ENCODE assay signal across 8 cellular contexts in genomic region chr2:98731709-98732349, GRCh38. TPM values are rescaled to one million over a fixed set of nuclear protein-coding genes. Genes with fewer than 3 reads are reported as not detected.
DNase-seq lines count a peak whose midpoint lies in the region; ATAC-seq and TF ChIP-seq lines count a peak whose summit lies in the region.

No MANE protein-coding gene starts in this region.

- no peaks in the 10 kb centered on the region for H3K27me3 ChIP-seq in Caco-2 (replicated peaks; ENCODE audit: control insufficient read depth, insufficient read depth, low read length)
- H3K27me3 ChIP-seq in duodenal mucosa (ENCODE audit: control insufficient read depth in 1 of 2, insufficient read depth in 2 of 2, low read length in 2 of 2) = no peaks in the 10 kb centered on the region
- H3K27me3 ChIP-seq in neural progenitor cell = peaks cover 73% of the 10 kb centered on the region

- BruUV-seq in Caco-2 (replicated peaks; lab: Mats Ljungman, UMichigan) = TSS peak; percentile 77

- H3K4me2 ChIP-seq in neural progenitor cell = peak overlapping the region; percentile 95

- H3K4me3 Mint-ChIP-seq in Caco-2 (ENCODE audit: unreplicated experiment) = peak overlapping the region; percentile 85
- H3K4me3 Mint-ChIP-seq in neural progenitor cell = peak overlapping the region; percentile 88

- intact Hi-C loops in Caco-2 (cut with micrococcal nuclease; ENCODE audit: unreplicated experiment) = loop anchor here (1.0 to 5.0 kb wide), 3 partner anchors 35 to 105 kb away; no protein-coding TSS in a partner anchor

- DNase-seq in Caco-2 (peak in 1 of 2 experiments; percentile 24), NB4 (ENCODE audit: low read depth) (peak; percentile 59), neural progenitor cell (ENCODE audit: low spot score) (no peak), GM13977 (ENCODE audit: low spot score) (no peak), NCI-H2081 treated with DMSO at 0.1 percent for 48 hours (lab: John Stamatoyannopoulos, UW) (no peak), activated gamma-delta T cell treated with Interleukin-2 at 50 U/mL for 16 hours (no peak)

- H3K27me3 Mint-ChIP-seq in Caco-2 (ENCODE audit: insufficient read depth, unreplicated experiment) (no peaks in the 10 kb centered on the region), neural progenitor cell (ENCODE audit: insufficient read depth, low read depth) (peaks cover 25% of the 10 kb centered on the region)

- no peaks in the 10 kb centered on the region for H3K79me2 ChIP-seq in neural progenitor cell (ENCODE audit: low read depth)

- peaks cover 17% of the 10 kb centered on the region for H4K20me1 ChIP-seq in neural progenitor cell (ENCODE audit: low read depth)

- H3K9ac ChIP-seq in duodenal mucosa (ENCODE audit: low read depth in 1 of 2, low read length in 2 of 2) (peak overlapping the region; percentile 86 to 93), neural progenitor cell (no peak overlapping the region)

- peaks cover 36% of the 10 kb centered on the region for H3K4me1 Mint-ChIP-seq in Caco-2 (ENCODE audit: low read depth, unreplicated experiment)
- H3K4me1 Mint-ChIP-seq in neural progenitor cell = peaks cover 8% of the 10 kb centered on the region

- H3K36me3 ChIP-seq in Caco-2 (ENCODE audit: control insufficient read depth, insufficient read depth, low read length) (no peaks in the 10 kb centered on the region), duodenal mucosa (ENCODE audit: control insufficient read depth in 1 of 2, insufficient read depth in 2 of 2, low read length in 2 of 2) (no peaks in the 10 kb centered on the region), neural progenitor cell (no peaks in the 10 kb centered on the region)

- H3K4me1 ChIP-seq in Caco-2 = peaks cover 64% of the 10 kb centered on the region
- H3K4me1 ChIP-seq in duodenal mucosa (ENCODE audit: control insufficient read depth in 1 of 2, insufficient read depth in 2 of 2, low read length in 2 of 2) = peaks cover 31 to 39% of the 10 kb centered on the region in 2 donors
- peaks cover 4% of the 10 kb centered on the region for H3K4me1 ChIP-seq in neural progenitor cell

- H3K27ac ChIP-seq in duodenal mucosa (ENCODE audit: low read depth, low read length) = peak overlapping the region; percentile 61
- no peak overlapping the region for H3K27ac ChIP-seq in neural progenitor cell

- POLR2A ChIA-PET in Caco-2 (lab: Charles Lee) = interaction anchor here (1.5 to 2.8 kb wide), 3 partner anchors 27 to 64 kb away, joined by 5 to 19 read pairs (median 8); no protein-coding TSS in a partner anchor

- in situ Hi-C loops in GM13977 (cut with MboI; ENCODE audit: low pct_unique_long_range_greater_than_20kb, low sequenced_read_pairs, unreplicated experiment) = no loop called here

- H3K9me3 ChIP-seq in Caco-2 (no peaks in the 10 kb centered on the region), duodenal mucosa (ENCODE audit: control insufficient read depth in 1 of 2, low read length in 2 of 2) (no peaks in the 10 kb centered on the region), neural progenitor cell (ENCODE audit: low read depth) (no peaks in the 10 kb centered on the region)

- H2AFZ ChIP-seq in neural progenitor cell (replicated peaks) = peak overlapping the region; percentile 99

- peaks cover 12% of the 10 kb centered on the region for H3F3A ChIP-seq in neural progenitor cell (ENCODE audit: low read depth)

- no peak for TF ChIP-seq CTCF in Caco-2 (IDR thresholded peaks at IDR 0.05; ENCODE audit: insufficient read depth in 1 of 2, low read depth in 1 of 2, low read length in 1 of 2, severe bottlenecking in 1 of 2, unreplicated experiment in 1 of 2)
- TF ChIP-seq CTCF in NB4 (IDR thresholded peaks at IDR 0.05; ENCODE audit: low read depth, low read length) = no peak
- no peak for TF ChIP-seq CTCF in neural progenitor cell (IDR thresholded peaks at IDR 0.05)
- TF ChIP-seq CTCF in GM13977 (IDR thresholded peaks at IDR 0.05; ENCODE audit: extremely low read depth, insufficient read depth, missing control alignments) = no peak

- no peak for TF ChIP-seq POLR2A in NB4 (IDR thresholded peaks at IDR 0.05; ENCODE audit: extremely low read depth, insufficient read length)

- CTCF ChIA-PET in Caco-2 (lab: Charles Lee) = interaction anchor here (0.6 to 2.1 kb wide), 3 partner anchors 27 to 82 kb away, joined by 3 to 21 read pairs (median 4); no protein-coding TSS in a partner anchor

- ATAC-seq in GM21360 (IDR thresholded peaks at IDR 0.05; ENCODE audit: unreplicated experiment) = no peak

- H3K9me3 Mint-ChIP-seq in Caco-2 (ENCODE audit: unreplicated experiment) (no peaks in the 10 kb centered on the region), neural progenitor cell (peaks cover 4% of the 10 kb centered on the region)

- peak overlapping the region; percentile 80 for H3K27ac Mint-ChIP-seq in Caco-2 (ENCODE audit: unreplicated experiment)
- H3K27ac Mint-ChIP-seq in neural progenitor cell = peak overlapping the region; percentile 65

- H3K36me3 Mint-ChIP-seq in Caco-2 (ENCODE audit: insufficient read depth, unreplicated experiment) (no peaks in the 10 kb centered on the region), neural progenitor cell (no peaks in the 10 kb centered on the region)

- peak overlapping the region; percentile 69 for H3K4me3 ChIP-seq in Caco-2 (ENCODE audit: low read depth, low read length)
- peak overlapping the region; percentile 82 for H3K4me3 ChIP-seq in NB4 (ENCODE audit: low read depth, low read length)
- H3K4me3 ChIP-seq in duodenal mucosa (ENCODE audit: low read depth in 1 of 2, low read length in 2 of 2) = peak overlapping the region; percentile 76 to 88
- H3K4me3 ChIP-seq in neural progenitor cell = peak overlapping the region; percentile 76

RNA-seq across cellular contexts. Expression of gene MGAT4A, which starts 0.9 kb away (rescaled TPM):
- total RNA-seq in Caco-2 (2022) = 63.7 and 72.3 TPM in 2 replicates
- total RNA-seq in neural progenitor cell (ENCODE audit: low replicate concordance) = 6.1 and 8.0 TPM in 2 replicates
